Comparison of ENCODE assay signal across 1 cellular context in genomic region chr22:25232301-25232700, GRCh38.
TF ChIP-seq lines count a peak whose summit lies in the region.

No MANE protein-coding gene starts in this region.

TF ChIP-seq in HepG2, 621 proteins besides CTCF, POLR2A, EP300 and RAD21 (continued from another document):
- TF ChIP-seq CEBPZ (IDR thresholded peaks at IDR 0.05; ENCODE audit: low read length) (no peak), PAXIP1 (CRISPR knock-in tag; conservative IDR thresholded peaks at IDR 0.05) (no peak)
